Comparison of ENCODE assay signal across 8 cellular contexts in genomic region chr6:20403080-20403765, GRCh38. TPM values are rescaled to one million over a fixed set of nuclear protein-coding genes. Genes with fewer than 3 reads are reported as not detected.
DNase-seq lines count a peak whose midpoint lies in the region; ATAC-seq and TF ChIP-seq lines count a peak whose summit lies in the region.

No MANE protein-coding gene starts in this region.

- intact Hi-C loops in lower lobe of right lung (cut with DNase I) = loop anchor here (10.0 kb wide), 1 partner anchor 122 kb away; no protein-coding TSS in a partner anchor

- H4K20me1 ChIP-seq in BLaER1 = peaks cover 42% of the 10 kb centered on the region

- no peak for TF ChIP-seq CTCF in lower lobe of right lung (IDR thresholded peaks at IDR 0.05)

- peak overlapping the region; percentile 99 for H3K9ac ChIP-seq in BLaER1

- peaks cover 42% of the 10 kb centered on the region for H3K4me1 ChIP-seq in BLaER1
- peaks cover 12% of the 10 kb centered on the region for H3K4me1 ChIP-seq in lower lobe of right lung

- DNase-seq in NCI-H69 (lab: John Stamatoyannopoulos, UW) (peak; percentile 93), dermis microvascular lymphatic vessel endothelial cell (ENCODE audit: low read depth in 2 of 2) (peak; percentile 73 to 94), lower lobe of right lung (peak; percentile 94)
- DNase-seq in activated CD4-positive, alpha-beta T cell treated with anti-CD3 and anti-CD28 coated beads, Interleukin-2, amount 50 U/mL, for 48 hours = peak; percentile 89 to 91
- DNase-seq in stimulated activated CD4-positive, alpha-beta T cell treated with anti-CD3 and anti-CD28 coated beads, TNF-alpha, amount 100 ng/mL, for 1 hour (ENCODE audit: low read depth in 3 of 3, low spot score in 1 of 3) = peak; percentile 53 to 84 (median 53)

- TF ChIP-seq POLR2A in GM19193 (IDR thresholded peaks at IDR 0.05; ENCODE audit: extremely low read depth, insufficient read depth, insufficient read length) = peak; percentile 45

- peak; percentile 60 for ATAC-seq in HG03432 (IDR thresholded peaks at IDR 0.05; ENCODE audit: unreplicated experiment)
- peak; percentile 70 to 84 for ATAC-seq in lower lobe of right lung

- H3K27ac ChIP-seq in BLaER1 (peak overlapping the region; percentile 99), lower lobe of right lung (peak overlapping the region; percentile 81)

- H3K36me3 ChIP-seq in BLaER1 = peaks cover 23% of the 10 kb centered on the region
- no peaks in the 10 kb centered on the region for H3K36me3 ChIP-seq in lower lobe of right lung

- peak overlapping the region; percentile 81 for H3K4me2 ChIP-seq in BLaER1

- H3K4me3 ChIP-seq in BLaER1 = peak overlapping the region; percentile 89
- H3K4me3 ChIP-seq in lower lobe of right lung = peak overlapping the region; percentile 79

- H3K9me3 ChIP-seq in BLaER1 (no peaks in the 10 kb centered on the region), lower lobe of right lung (no peaks in the 10 kb centered on the region)

- H3K27me3 ChIP-seq in BLaER1 (no peaks in the 10 kb centered on the region), lower lobe of right lung (ENCODE audit: low read depth) (no peaks in the 10 kb centered on the region)

RNA-seq across cellular contexts. Expression of gene E2F3, which starts 1.5 kb away (rescaled TPM):
- total RNA-seq in dermis microvascular lymphatic vessel endothelial cell (3.5 and 5.1 TPM in 2 replicates), lower lobe of right lung (9.8 TPM)

Comparison
In these comparisons a context has a peak if more than half of its experiments do, and no peak if none do; other contexts are left out.
1. Peak in every context shown above with its lines: DNase-seq, ATAC-seq, H3K4me3 ChIP-seq and H3K27ac ChIP-seq.